Comparison of ENCODE assay signal across 16 cellular contexts in genomic region chr1:222642468-222642867, GRCh38. TPM values are rescaled to one million over a fixed set of nuclear protein-coding genes. Genes with fewer than 3 reads are reported as not detected.
DNase-seq lines count a peak whose midpoint lies in the region; ATAC-seq and TF ChIP-seq lines count a peak whose summit lies in the region.
"Had no signal": no experiment of that assay in that cellular context is flagged by ENCODE, and none has a peak within 500 bp of the region (broad histone marks: within the 10 kb centered on the region; RNA-seq: fewer than 3 reads in every experiment).

No MANE protein-coding gene starts in this region.

- H3K9me2 ChIP-seq in HCT116 (ENCODE audit: insufficient read depth): no peaks in the 10 kb centered on the region

- no peak overlapping the region for H3K9ac ChIP-seq in HCT116 (ENCODE audit: low read length)

- no peaks in the 10 kb centered on the region for H3K9me3 ChIP-seq in HCT116 (ENCODE audit: control insufficient read depth in 1 of 2, insufficient read depth in 1 of 2, low read depth in 1 of 2, low read length in 2 of 2)
- H3K9me3 ChIP-seq in osteoblast (ENCODE audit: low read depth, low read length): no peaks in the 10 kb centered on the region

- no peak overlapping the region for H3K4me3 ChIP-seq in HCT116 (replicated peaks in 1 of 2; ENCODE audit: low read depth in 1 of 2, low read length in 2 of 2)
- H3K4me3 ChIP-seq in osteoblast (ENCODE audit: insufficient read depth, low read length): no peak overlapping the region

- no peaks in the 10 kb centered on the region for H3K9me3 Mint-ChIP-seq in activated T-cell treated with anti-CD3 and anti-CD28 coated beads, Interleukin-2, amount 50 U/mL, for 72 hours
- H3K9me3 Mint-ChIP-seq in activated T-helper 2 cell treated with anti-CD3 and anti-CD28 coated beads, Interferon-gamma antibody, Interleukin-2, Interleukin-4, amounts not matched to agents 10 μg/mL and 5 μg/mL and 100 μg/mL, durations not matched to agents 14 hours and 24 hours and 36 hours: no peaks in the 10 kb centered on the region
- H3K9me3 Mint-ChIP-seq: H9 had no signal

- no peak for TF ChIP-seq POLR2A in HCT116 (IDR thresholded peaks at IDR 0.05; ENCODE audit: borderline replicate concordance, extremely low read depth, insufficient read depth, insufficient read length)

- no TSS peak for BruUV-seq in HCT116 (replicated peaks; lab: Mats Ljungman, UMichigan)

- CTCF ChIA-PET in HCT116 (lab: Charles Lee): interaction anchor here (1.9 to 3.8 kb wide), 2 partner anchors 8 to 177 kb away, joined by 7 to 20 read pairs; no protein-coding TSS in a partner anchor

- ATAC-seq in activated T-cell treated with anti-CD3 and anti-CD28 coated beads, Interleukin-2, amount 50 U/mL, for 72 hours (replicated peaks in 1 of 2): no peak
- ATAC-seq in HCT116: no peak
- no peak for ATAC-seq in HG03442 (IDR thresholded peaks at IDR 0.05; ENCODE audit: unreplicated experiment)
- ATAC-seq: activated CD4-positive, CD25-positive, alpha-beta regulatory T cell treated with anti-CD3 and anti-CD28 coated beads, Interleukin-2, amount 50 U/mL, for 24 hours had no signal

- peaks cover 36% of the 10 kb centered on the region for H3K4me1 Mint-ChIP-seq in activated T-cell treated with anti-CD3 and anti-CD28 coated beads, Interleukin-2, amount 50 U/mL, for 72 hours (ENCODE audit: low read depth)
- peaks cover 21% of the 10 kb centered on the region for H3K4me1 Mint-ChIP-seq in activated T-helper 2 cell treated with anti-CD3 and anti-CD28 coated beads, Interferon-gamma antibody, Interleukin-2, Interleukin-4, amounts not matched to agents 10 μg/mL and 5 μg/mL and 100 μg/mL, durations not matched to agents 14 hours and 24 hours and 36 hours (ENCODE audit: low read depth)

- H3K4me1 ChIP-seq in HCT116 (ENCODE audit: control insufficient read depth in 1 of 2, insufficient read depth in 2 of 2, low read length in 2 of 2): peaks cover 2 to 13% of the 10 kb centered on the region in 2 experiments; a peak in 2 of 4 replicates
- H3K4me1 ChIP-seq in osteoblast (ENCODE audit: insufficient read depth, low read length): peaks cover 22% of the 10 kb centered on the region

- no peaks in the 10 kb centered on the region for H4K20me1 ChIP-seq in HCT116 (ENCODE audit: insufficient read depth)
- no peaks in the 10 kb centered on the region for H4K20me1 ChIP-seq in osteoblast (ENCODE audit: insufficient read depth, low read length)

- no peak overlapping the region for H3K27ac Mint-ChIP-seq in activated T-cell treated with anti-CD3 and anti-CD28 coated beads, Interleukin-2, amount 50 U/mL, for 72 hours
- H3K27ac Mint-ChIP-seq in activated T-helper 2 cell treated with anti-CD3 and anti-CD28 coated beads, Interferon-gamma antibody, Interleukin-2, Interleukin-4, amounts not matched to agents 10 μg/mL and 5 μg/mL and 100 μg/mL, durations not matched to agents 14 hours and 24 hours and 36 hours: peak overlapping the region; percentile 39

- DNase-seq in activated T-cell treated with anti-CD3 and anti-CD28 coated beads, Interleukin-2, amount 50 U/mL, for 72 hours: no peak
- no peak for DNase-seq in activated T-cell treated with anti-CD3 and anti-CD28 coated beads for 4 hours
- no peak for DNase-seq in HCT116 (ENCODE audit: low read depth, low spot score)
- no peak for DNase-seq in activated T-helper 2 cell treated with anti-CD3 and anti-CD28 coated beads, Interferon-gamma antibody, Interleukin-2, Interleukin-4, amounts not matched to agents 10 μg/mL and 5 μg/mL and 100 μg/mL, durations not matched to agents 14 hours and 24 hours and 36 hours (ENCODE audit: low spot score)
- DNase-seq in osteoblast (ENCODE audit: insufficient read length, low spot score, missing footprints): no peak
- DNase-seq in GM03348 (ENCODE audit: low spot score): no peak
- no peak for DNase-seq in NCI-H146 treated with DMSO at 0.1 percent for 48 hours (lab: John Stamatoyannopoulos, UW; ENCODE audit: unreplicated experiment)
- DNase-seq: cerebellar nuclear complex; COR-L47; effector memory CD4-positive, alpha-beta T cell; H9; KG1; NCI-H524; SHP77 had no signal

- H3K36me3 ChIP-seq in HCT116 (ENCODE audit: control insufficient read depth in 1 of 2, insufficient read depth in 2 of 2, low read length in 2 of 2) (peaks cover 0 to 7% of the 10 kb centered on the region in 2 experiments; a peak in 1 of 4 replicates), osteoblast (ENCODE audit: insufficient read depth, low read length) (peaks cover 25% of the 10 kb centered on the region)

- H3K27me3 ChIP-seq in HCT116 (ENCODE audit: insufficient read depth, low read length): no peaks in the 10 kb centered on the region
- no peaks in the 10 kb centered on the region for H3K27me3 ChIP-seq in osteoblast (ENCODE audit: insufficient read depth, low read length)

- intact Hi-C loops in HCT116 (cut with micrococcal nuclease): loop anchor here (5.0 kb wide), 1 partner anchor 70 kb away; the partner anchor contains the start of genes AIDA and BROX
- intact Hi-C loops in activated T-helper 2 cell treated with anti-CD3 and anti-CD28 coated beads, Interferon-gamma antibody, Interleukin-2, Interleukin-4, amounts not matched to agents 10 μg/mL and 5 μg/mL and 100 μg/mL, durations not matched to agents 14 hours and 24 hours and 36 hours (cut with micrococcal nuclease): loop anchor here (10.0 kb wide), 2 partner anchors 172 to 1198 kb away; partner anchors contain the start of gene DISP1

- no peak for TF ChIP-seq RAD21 in HCT116 (IDR thresholded peaks at IDR 0.05; ENCODE audit: low read depth)

- no peak overlapping the region for H3K27ac ChIP-seq in HCT116 (ENCODE audit: low read depth, low read length)
- H3K27ac ChIP-seq in osteoblast (ENCODE audit: low read depth, low read length): peak overlapping the region; percentile 15

- H3K27me3 Mint-ChIP-seq in activated T-cell treated with anti-CD3 and anti-CD28 coated beads, Interleukin-2, amount 50 U/mL, for 72 hours (ENCODE audit: low read depth): no peaks in the 10 kb centered on the region
- no peaks in the 10 kb centered on the region for H3K27me3 Mint-ChIP-seq in activated T-helper 2 cell treated with anti-CD3 and anti-CD28 coated beads, Interferon-gamma antibody, Interleukin-2, Interleukin-4, amounts not matched to agents 10 μg/mL and 5 μg/mL and 100 μg/mL, durations not matched to agents 14 hours and 24 hours and 36 hours (ENCODE audit: low read depth)

- POLR2A ChIA-PET in HCT116 (lab: Charles Lee): no interaction called here

- TF ChIP-seq CTCF in HCT116 (IDR thresholded peaks at IDR 0.05 in 2 of 3, conservative IDR thresholded peaks at IDR 0.05 in 1 of 3; ENCODE audit: borderline replicate concordance in 1 of 3, insufficient read depth in 1 of 3, low read depth in 2 of 3, low read length in 2 of 3): no peak
- TF ChIP-seq CTCF in osteoblast (IDR thresholded peaks at IDR 0.05; ENCODE audit: extremely low read depth, low read depth, low read length): no peak

- H3K79me2 ChIP-seq in HCT116 (ENCODE audit: insufficient read depth, low read length): peaks cover 14% of the 10 kb centered on the region
- peaks cover 24% of the 10 kb centered on the region for H3K79me2 ChIP-seq in osteoblast (ENCODE audit: insufficient read depth, low read length)

- RAD21 ChIA-PET in HCT116 (lab: Charles Lee; ENCODE audit: low non-redundant PET in 1 of 2, low total read pairs in 2 of 2, uncharacterized antibody in 2 of 2, unreplicated experiment in 2 of 2): no interaction called here

- peaks cover 2 to 10% of the 10 kb centered on the region in 2 donors for H3K36me3 Mint-ChIP-seq in activated T-cell treated with anti-CD3 and anti-CD28 coated beads, Interleukin-2, amount 50 U/mL, for 72 hours (ENCODE audit: insufficient read depth in 2 of 2)
- peaks cover 36% of the 10 kb centered on the region for H3K36me3 Mint-ChIP-seq in activated T-helper 2 cell treated with anti-CD3 and anti-CD28 coated beads, Interferon-gamma antibody, Interleukin-2, Interleukin-4, amounts not matched to agents 10 μg/mL and 5 μg/mL and 100 μg/mL, durations not matched to agents 14 hours and 24 hours and 36 hours (ENCODE audit: low read depth)

- H3K4me2 ChIP-seq in HCT116 (ENCODE audit: low read length) (peak overlapping the region; percentile 88; the same call in 1 of the 2 replicates), osteoblast (ENCODE audit: insufficient read depth, low read length) (no peak overlapping the region)

- H3K4me3 Mint-ChIP-seq in activated T-cell treated with anti-CD3 and anti-CD28 coated beads, Interleukin-2, amount 50 U/mL, for 72 hours: peak overlapping the region; percentile 33 to 39
- H3K4me3 Mint-ChIP-seq in activated T-helper 2 cell treated with anti-CD3 and anti-CD28 coated beads, Interferon-gamma antibody, Interleukin-2, Interleukin-4, amounts not matched to agents 10 μg/mL and 5 μg/mL and 100 μg/mL, durations not matched to agents 14 hours and 24 hours and 36 hours (ENCODE audit: low read depth): peak overlapping the region; percentile 52

- H2AFZ ChIP-seq in HCT116 (ENCODE audit: low read depth, low read length, poor library complexity, severe bottlenecking) (no peak overlapping the region), osteoblast (ENCODE audit: low read length) (no peak overlapping the region)

TF ChIP-seq in HCT116, 20 proteins besides CTCF, POLR2A, EP300 and RAD21 (continues in another document):
- TF ChIP-seq ZNF274 (IDR thresholded peaks at IDR 0.05; ENCODE audit: low read depth, low read length): no peak
- TF ChIP-seq SIN3A (IDR thresholded peaks at IDR 0.05; ENCODE audit: low read depth): no peak
- no peak for TF ChIP-seq YY1 (IDR thresholded peaks at IDR 0.05; ENCODE audit: extremely low read depth, insufficient replicate concordance, low read depth, low read length)

RNA-seq across cellular contexts. Expression of gene MIA3, which starts 24.6 kb away (rescaled TPM):
- 10 to 100 TPM; 52.2 to 61.5 TPM for total RNA-seq in activated T-cell treated with anti-CD3 and anti-CD28 coated beads, Interleukin-2, amount 50 U/mL, for 72 hours
- total RNA-seq in HCT116 (2021; ENCODE audit: unreplicated experiment) (62.7 TPM), osteoblast (68.8 and 79.6 TPM in 2 replicates)
- 25.5 and 29.6 TPM in 2 replicates for polyA plus RNA-seq in HCT116 (2012)
- 40.6 and 44.4 TPM in 2 replicates for total RNA-seq in activated T-helper 2 cell treated with anti-CD3 and anti-CD28 coated beads, Interferon-gamma antibody, Interleukin-2, Interleukin-4, amounts not matched to agents 10 μg/mL and 5 μg/mL and 100 μg/mL, durations not matched to agents 14 hours and 24 hours and 36 hours

RNA-seq across cellular contexts. Expression of gene TAF1A, which starts 52.7 kb away (rescaled TPM):
- total RNA-seq in activated T-cell treated with anti-CD3 and anti-CD28 coated beads, Interleukin-2, amount 50 U/mL, for 72 hours: 10 to 100 TPM; 12.0 to 15.1 TPM
- total RNA-seq in HCT116 (2021; ENCODE audit: unreplicated experiment): 21.4 TPM
- polyA plus RNA-seq in HCT116 (2012): 4.7 and 7.1 TPM in 2 replicates
- 17.6 and 17.9 TPM in 2 replicates for total RNA-seq in activated T-helper 2 cell treated with anti-CD3 and anti-CD28 coated beads, Interferon-gamma antibody, Interleukin-2, Interleukin-4, amounts not matched to agents 10 μg/mL and 5 μg/mL and 100 μg/mL, durations not matched to agents 14 hours and 24 hours and 36 hours
- total RNA-seq in osteoblast: 8.5 and 9.4 TPM in 2 replicates
